4 cellular contexts compared by ENCODE assay signal in genomic region chr10:21873198-21873597, GRCh38.
"Had no signal": no experiment of that assay in that cellular context is flagged by ENCODE, and none has a peak within 500 bp of the region (broad histone marks: within the 10 kb centered on the region; RNA-seq: fewer than 3 reads in every experiment).

No MANE protein-coding gene starts in this region.

- H3K27ac Mint-ChIP-seq: GM23338, H9 had no signal

- ATAC-seq: GM23338 had no signal

- DNase-seq: H9, HCEC 1CT, IMR-90 had no signal

- H3K4me3 Mint-ChIP-seq: GM23338, H9 had no signal
